Comparison of ENCODE assay signal across 1 cellular context in genomic region chr17:46783031-46783593, GRCh38.
TF ChIP-seq lines count a peak whose summit lies in the region.

No MANE protein-coding gene starts in this region.

TF ChIP-seq in HepG2, 621 proteins besides CTCF, POLR2A, EP300 and RAD21 (continued from another document and continues in another):
- TF ChIP-seq ZBTB49 (CRISPR knock-in tag; IDR thresholded peaks at IDR 0.05; ENCODE audit: borderline replicate concordance) (no peak), FOXC1 (CRISPR knock-in tag; IDR thresholded peaks at IDR 0.05; ENCODE audit: borderline replicate concordance) (no peak), EHMT2 (IDR thresholded peaks at IDR 0.05; ENCODE audit: borderline replicate concordance, low read depth, low read length) (no peak), XRCC5 (optimal IDR thresholded peaks at IDR 0.05; ENCODE audit: low read length) (no peak), TBP (CRISPR knock-in tag; IDR thresholded peaks at IDR 0.05) (no peak), SNAI1 (CRISPR knock-in tag; IDR thresholded peaks at IDR 0.05; ENCODE audit: borderline replicate concordance) (no peak), HMGXB3 (CRISPR knock-in tag; IDR thresholded peaks at IDR 0.05; ENCODE audit: borderline replicate concordance) (peak; percentile 37; the same call in 1 of the 2 replicates), PRPF4 (IDR thresholded peaks at IDR 0.05; ENCODE audit: low read depth, low read length, poor library complexity, severe bottlenecking) (no peak), ZNF337 (CRISPR knock-in tag; IDR thresholded peaks at IDR 0.05; ENCODE audit: borderline replicate concordance, low read depth) (no peak), ZNF136 (CRISPR knock-in tag; IDR thresholded peaks at IDR 0.05; ENCODE audit: low read depth) (no peak), TBL1XR1 (IDR thresholded peaks at IDR 0.05; ENCODE audit: borderline replicate concordance, low read length, partially characterized antibody) (no peak), ZNF616 (CRISPR knock-in tag; IDR thresholded peaks at IDR 0.05; ENCODE audit: low read depth) (no peak), SMARCC2 (IDR thresholded peaks at IDR 0.05) (no peak), DPF2 (CRISPR knock-in tag; IDR thresholded peaks at IDR 0.05; ENCODE audit: borderline replicate concordance, low read depth) (peak; percentile 20; the same call in 1 of the 2 replicates), ZNF703 (CRISPR knock-in tag; IDR thresholded peaks at IDR 0.05; ENCODE audit: borderline replicate concordance) (no peak), KDM1A (CRISPR knock-in tag; IDR thresholded peaks at IDR 0.05) (peak; percentile 43; the same call in 1 of the 2 replicates), YY1 (IDR thresholded peaks at IDR 0.05; ENCODE audit: insufficient read depth, insufficient replicate concordance, low read depth, low read length) (no peak), MXD3 (CRISPR knock-in tag; IDR thresholded peaks at IDR 0.05) (no peak), ZKSCAN8 (CRISPR knock-in tag; IDR thresholded peaks at IDR 0.05; ENCODE audit: borderline replicate concordance) (peak; percentile 22; the same call in 1 of the 2 replicates), TBX2 (CRISPR knock-in tag; IDR thresholded peaks at IDR 0.05; ENCODE audit: borderline replicate concordance) (peak; percentile 60; the same call in 1 of the 2 replicates), ZBTB1 (CRISPR knock-in tag; IDR thresholded peaks at IDR 0.05; ENCODE audit: borderline replicate concordance) (no peak), MTERF4 (CRISPR knock-in tag; IDR thresholded peaks at IDR 0.05) (no peak), KLF13 (CRISPR knock-in tag; IDR thresholded peaks at IDR 0.05) (no peak), HDAC2 (CRISPR knock-in tag; IDR thresholded peaks at IDR 0.05) (peak; percentile 65), IKZF4 (CRISPR knock-in tag; IDR thresholded peaks at IDR 0.05; ENCODE audit: borderline replicate concordance, low read depth, not compliant biosample characterization) (no peak), LBX2 (CRISPR knock-in tag; IDR thresholded peaks at IDR 0.05; ENCODE audit: borderline replicate concordance) (no peak), HMGA1 (CRISPR knock-in tag; conservative IDR thresholded peaks at IDR 0.05) (no peak), TRAFD1 (CRISPR knock-in tag; IDR thresholded peaks at IDR 0.05; ENCODE audit: borderline replicate concordance) (no peak), IKZF1 (IDR thresholded peaks at IDR 0.05) (no peak), ZSCAN29 (CRISPR knock-in tag; conservative IDR thresholded peaks at IDR 0.05) (no peak), FOXK1 (CRISPR knock-in tag; IDR thresholded peaks at IDR 0.05; ENCODE audit: borderline replicate concordance, low read depth) (peak; percentile 25; the same call in 1 of the 2 replicates), IKZF5 (CRISPR knock-in tag; IDR thresholded peaks at IDR 0.05) (no peak), EEA1 (CRISPR knock-in tag; IDR thresholded peaks at IDR 0.05; ENCODE audit: borderline replicate concordance) (no peak), HOXA5 (CRISPR knock-in tag; IDR thresholded peaks at IDR 0.05) (no peak; the same call in 1 of the 2 replicates), ZNF503 (CRISPR knock-in tag; IDR thresholded peaks at IDR 0.05) (peak; percentile 62; the same call in 1 of the 2 replicates), NR2F2 (IDR thresholded peaks at IDR 0.05; ENCODE audit: borderline replicate concordance, low read depth) (no peak), PREB (CRISPR knock-in tag; IDR thresholded peaks at IDR 0.05) (no peak), HOXA3 (CRISPR knock-in tag; IDR thresholded peaks at IDR 0.05) (no peak; the same call in 1 of the 2 replicates), ZNF841 (CRISPR knock-in tag; IDR thresholded peaks at IDR 0.05; ENCODE audit: borderline replicate concordance) (no peak), CEBPG (CRISPR knock-in tag; IDR thresholded peaks at IDR 0.05) (no peak), KAT8 (CRISPR knock-in tag; IDR thresholded peaks at IDR 0.05) (no peak), HMG20A (CRISPR knock-in tag; IDR thresholded peaks at IDR 0.05; ENCODE audit: borderline replicate concordance) (peak; percentile 58; the same call in 1 of the 2 replicates), ZNF331 (CRISPR knock-in tag; IDR thresholded peaks at IDR 0.05) (peak; percentile 21; the same call in 1 of the 2 replicates), ETV5 (CRISPR knock-in tag; IDR thresholded peaks at IDR 0.05; ENCODE audit: borderline replicate concordance) (no peak; the same call in 1 of the 2 replicates), GZF1 (CRISPR knock-in tag; IDR thresholded peaks at IDR 0.05) (no peak; the same call in 1 of the 2 replicates), GPN1 (CRISPR knock-in tag; IDR thresholded peaks at IDR 0.05; ENCODE audit: borderline replicate concordance) (no peak), PBX3 (CRISPR knock-in tag; IDR thresholded peaks at IDR 0.05; ENCODE audit: borderline replicate concordance) (no peak), ZNF619 (CRISPR knock-in tag; IDR thresholded peaks at IDR 0.05) (no peak), GABPB1 (CRISPR knock-in tag; IDR thresholded peaks at IDR 0.05) (no peak), HNRNPH1 (optimal IDR thresholded peaks at IDR 0.05; ENCODE audit: low read depth, low read length) (no peak), SMC3 (IDR thresholded peaks at IDR 0.05; ENCODE audit: low read length) (no peak), ZNF451 (CRISPR knock-in tag; IDR thresholded peaks at IDR 0.05) (no peak), ZBTB8A (CRISPR knock-in tag; IDR thresholded peaks at IDR 0.05; ENCODE audit: borderline replicate concordance, low read depth) (no peak), RBM39 (IDR thresholded peaks at IDR 0.05; ENCODE audit: low read depth, low read length, poor library complexity, severe bottlenecking) (no peak), TEAD2 (CRISPR knock-in tag; IDR thresholded peaks at IDR 0.05) (no peak), ATF7-NPFF (CRISPR knock-in tag; IDR thresholded peaks at IDR 0.05; ENCODE audit: low read depth) (no peak), KLF11 (CRISPR knock-in tag; IDR thresholded peaks at IDR 0.05) (no peak), BCL6 (CRISPR knock-in tag; IDR thresholded peaks at IDR 0.05) (peak; percentile 55)
